In the genomic region with DNA sequence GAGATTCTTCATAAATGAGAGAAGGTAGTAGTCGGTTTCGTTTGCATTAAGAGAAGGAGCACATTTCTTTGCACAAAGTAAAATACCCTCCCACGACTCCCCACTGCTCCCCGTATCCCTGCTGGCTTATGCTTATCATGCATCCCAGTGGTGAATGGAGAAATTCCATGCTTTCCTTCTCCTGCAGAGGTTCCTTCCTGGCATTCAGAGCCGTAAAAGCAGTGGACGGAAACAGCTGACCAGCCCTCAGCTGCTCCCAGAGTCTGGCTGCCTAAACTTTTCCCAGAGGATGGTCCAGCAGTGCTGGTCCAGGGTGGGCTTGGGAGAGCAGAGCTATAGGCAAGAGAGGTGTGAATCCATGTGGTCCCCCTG, we compare ENCODE assay signal across 11 cellular contexts.
DNase-seq lines count a peak whose midpoint lies in the region; ATAC-seq and TF ChIP-seq lines count a peak whose summit lies in the region.
"Had no signal": no experiment of that assay in that cellular context is flagged by ENCODE, and none has a peak within 500 bp of the region (broad histone marks: within the 10 kb centered on the region; RNA-seq: fewer than 3 reads in every experiment).

No MANE protein-coding gene starts in this region.

- peaks cover 15% of the 10 kb centered on the region for H3K4me1 ChIP-seq in cardiac muscle cell (ENCODE audit: low read depth)

- H3K9me3 Mint-ChIP-seq in T-helper 1 cell treated with Interleukin-12 subunit alpha and Interleukin-12 subunit beta and Interleukin-4 antibody, amounts not matched to agents 30 μg/mL and 1 μg/mL, for 36 hours = no peaks in the 10 kb centered on the region
- H3K9me3 Mint-ChIP-seq in mesothelial cell of epicardium = no peaks in the 10 kb centered on the region

- no peak overlapping the region for H3K4me3 Mint-ChIP-seq in T-helper 1 cell treated with Interleukin-12 subunit alpha and Interleukin-12 subunit beta and Interleukin-4 antibody, amounts not matched to agents 30 μg/mL and 1 μg/mL, for 36 hours
- no peak overlapping the region for H3K4me3 Mint-ChIP-seq in mesothelial cell of epicardium

- H3K36me3 Mint-ChIP-seq in T-helper 1 cell treated with Interleukin-12 subunit alpha and Interleukin-12 subunit beta and Interleukin-4 antibody, amounts not matched to agents 30 μg/mL and 1 μg/mL, for 36 hours (ENCODE audit: low read depth) = peaks cover 13% of the 10 kb centered on the region
- H3K36me3 Mint-ChIP-seq in mesothelial cell of epicardium = no peaks in the 10 kb centered on the region

- ATAC-seq in GM19397 (IDR thresholded peaks at IDR 0.05; ENCODE audit: unreplicated experiment) = no peak
- ATAC-seq in HG02970 (IDR thresholded peaks at IDR 0.05; ENCODE audit: low FRiP score, unreplicated experiment) = no peak

- no peaks in the 10 kb centered on the region for H3K27me3 Mint-ChIP-seq in T-helper 1 cell treated with Interleukin-12 subunit alpha and Interleukin-12 subunit beta and Interleukin-4 antibody, amounts not matched to agents 30 μg/mL and 1 μg/mL, for 36 hours (ENCODE audit: low read depth)
- H3K27me3 Mint-ChIP-seq in mesothelial cell of epicardium (ENCODE audit: low read depth) = no peaks in the 10 kb centered on the region

- H3K36me3 ChIP-seq in cardiac muscle cell = no peaks in the 10 kb centered on the region

- peak overlapping the region; percentile 2 for H3K27ac ChIP-seq in cardiac muscle cell

- no peaks in the 10 kb centered on the region for H3K9me3 ChIP-seq in cardiac muscle cell (ENCODE audit: low read depth)

- peaks cover 15% of the 10 kb centered on the region for H3K4me1 Mint-ChIP-seq in T-helper 1 cell treated with Interleukin-12 subunit alpha and Interleukin-12 subunit beta and Interleukin-4 antibody, amounts not matched to agents 30 μg/mL and 1 μg/mL, for 36 hours (ENCODE audit: low read depth)
- H3K4me1 Mint-ChIP-seq in mesothelial cell of epicardium = peaks cover 8% of the 10 kb centered on the region

- TF ChIP-seq CTCF in cardiac muscle cell (IDR thresholded peaks at IDR 0.05; ENCODE audit: low read depth, low read length) = peak; percentile 15
- TF ChIP-seq CTCF in mesothelial cell of epicardium (IDR thresholded peaks at IDR 0.05; ENCODE audit: unreplicated experiment) = no peak

- H3K4me3 ChIP-seq in cardiac muscle cell = no peak overlapping the region

- peak overlapping the region; percentile 20 for H3K27ac Mint-ChIP-seq in T-helper 1 cell treated with Interleukin-12 subunit alpha and Interleukin-12 subunit beta and Interleukin-4 antibody, amounts not matched to agents 30 μg/mL and 1 μg/mL, for 36 hours
- peak overlapping the region; percentile 88 for H3K27ac Mint-ChIP-seq in mesothelial cell of epicardium

- no peaks in the 10 kb centered on the region for H3K27me3 ChIP-seq in cardiac muscle cell

- DNase-seq in T-helper 1 cell (no peak), cardiac muscle cell (ENCODE audit: low read depth in 1 of 2, low spot score in 1 of 2) (peak in 1 of 2 donors; percentile 89), mesothelial cell of epicardium (ENCODE audit: low spot score in 2 of 2, unreplicated experiment in 2 of 2) (no peak)
- no peak for DNase-seq in activated CD4-positive, alpha-beta T cell treated with anti-CD3 and anti-CD28 coated beads, Interleukin-2, amount 50 U/mL, for 4 hours
- DNase-seq in stimulated activated CD4-positive, alpha-beta T cell treated with anti-CD3 and anti-CD28 coated beads, Interleukin-12 subunit alpha, Interleukin-12 subunit beta, amount 100 ng/mL, for 4 hours = no peak
- DNase-seq: 8988T, NCI-H187 treated with DMSO at 0.1 percent for 48 hours, OCI-M1 had no signal
